In the genomic region with DNA sequence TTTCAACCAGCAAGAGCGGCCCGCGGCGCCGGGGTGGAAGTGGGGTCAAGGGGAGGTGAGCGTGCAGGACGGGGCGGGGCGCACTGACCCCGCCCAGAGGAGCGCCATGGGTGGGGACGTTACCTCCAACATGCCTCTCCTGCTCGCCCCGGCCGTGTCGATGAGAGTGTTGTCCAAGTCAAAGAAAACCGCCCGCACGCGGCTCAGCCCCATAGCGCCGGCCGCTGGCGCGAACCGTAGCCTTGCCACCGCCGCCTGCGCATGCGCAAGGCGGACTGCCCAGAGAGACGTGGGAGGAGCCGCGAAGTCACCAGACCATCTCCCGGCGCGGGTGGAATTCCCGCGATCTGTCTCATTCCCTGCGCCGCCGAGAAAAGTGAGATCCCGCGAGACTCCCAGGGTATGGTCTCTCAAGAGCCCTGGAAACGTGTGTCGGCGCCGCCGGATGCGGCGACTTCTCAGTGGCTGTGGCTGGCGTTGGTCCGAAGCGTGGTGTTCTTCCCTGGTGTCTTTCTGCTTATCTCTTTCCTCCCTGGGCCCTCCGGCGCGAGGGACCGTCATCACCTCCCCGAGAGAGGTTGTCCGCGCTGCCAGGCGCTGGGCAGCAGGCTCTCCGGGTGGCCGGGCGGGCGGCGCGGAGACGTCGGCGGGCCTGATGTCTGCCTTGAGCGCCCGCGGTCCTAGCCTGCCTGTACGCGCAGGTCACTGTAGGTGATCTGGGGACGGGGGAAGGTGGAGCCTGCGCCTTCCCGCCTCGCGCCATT, we compare ENCODE assay signal across 9 cellular contexts. TPM values are rescaled to one million over a fixed set of nuclear protein-coding genes. Genes with fewer than 3 reads are reported as not detected.
DNase-seq lines count a peak whose midpoint lies in the region; ATAC-seq, FAIRE-seq and TF ChIP-seq lines count a peak whose summit lies in the region.
"Had no signal": no experiment of that assay in that cellular context is flagged by ENCODE, and none has a peak within 500 bp of the region (broad histone marks: within the 10 kb centered on the region; RNA-seq: fewer than 3 reads in every experiment).

A gene with protein sequence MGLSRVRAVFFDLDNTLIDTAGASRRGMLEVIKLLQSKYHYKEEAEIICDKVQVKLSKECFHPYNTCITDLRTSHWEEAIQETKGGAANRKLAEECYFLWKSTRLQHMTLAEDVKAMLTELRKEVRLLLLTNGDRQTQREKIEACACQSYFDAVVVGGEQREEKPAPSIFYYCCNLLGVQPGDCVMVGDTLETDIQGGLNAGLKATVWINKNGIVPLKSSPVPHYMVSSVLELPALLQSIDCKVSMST (minus strand): TSS at position 279 of the 764 bp plus-strand sequence. CDS start 66 bp downstream, at position 213.

- ATAC-seq in GM19043 (IDR thresholded peaks at IDR 0.05; ENCODE audit: low read depth, unreplicated experiment) (peak; percentile 77), HG03354 (IDR thresholded peaks at IDR 0.05; ENCODE audit: poor library complexity, severe bottlenecking, unreplicated experiment) (peak; percentile 83)
- peak; percentile 83 to 86 for ATAC-seq in activated CD4-positive, CD25-positive, alpha-beta regulatory T cell treated with anti-CD3 and anti-CD28 coated beads, Interleukin-2, amount 50 U/mL, for 24 hours

- no peak for TF ChIP-seq CTCF in kidney (IDR thresholded peaks at IDR 0.05; ENCODE audit: borderline replicate concordance, extremely low read depth, insufficient read depth)

- no peaks in the 10 kb centered on the region for H3K9me3 ChIP-seq in kidney (ENCODE audit: control insufficient read depth in 1 of 2, low read length in 2 of 2)

- peaks cover 4 to 10% of the 10 kb centered on the region in 2 donors for H3K4me1 ChIP-seq in kidney (ENCODE audit: control insufficient read depth in 1 of 2, insufficient read depth in 1 of 2, low read depth in 1 of 2, low read length in 2 of 2)

- FAIRE-seq in kidney (lab: Jason Lieb, UNC) = no peak
- FAIRE-seq: endometrium had no signal

- no peaks in the 10 kb centered on the region for H3K36me3 ChIP-seq in kidney (ENCODE audit: control insufficient read depth in 1 of 2, insufficient read depth in 2 of 2, low read length in 2 of 2)

- H3K9ac ChIP-seq in kidney (ENCODE audit: low read length in 2 of 2) = peak within 1 kb of the TSS; percentile 63 to 94

- H3K27ac ChIP-seq in kidney (ENCODE audit: low read depth in 2 of 2, low read length in 2 of 2) = peak within 1 kb of the TSS; percentile 95

- H3K4me3 ChIP-seq in kidney (ENCODE audit: low read length in 2 of 2) = peak within 1 kb of the TSS; percentile 77 to 91

- DNase-seq in Ammon's horn (ENCODE audit: low spot score) (peak; percentile 94), NCI-H446 (lab: John Stamatoyannopoulos, UW) (peak; percentile 97 to 99), cerebellar cortex (ENCODE audit: low spot score) (peak; percentile 98), kidney (peak; percentile 98)
- peak; percentile 67 to 74 for DNase-seq in stimulated activated CD4-positive, alpha-beta T cell treated with anti-CD3 and anti-CD28 coated beads, Interleukin-15, amount 100 ng/mL, for 1 hour (ENCODE audit: low read depth in 1 of 2, low spot score in 1 of 2)

- intact Hi-C loops in kidney (cut with DNase I) = no loop called here

RNA-seq across cellular contexts. Expression of the gene that starts here (rescaled TPM):
- total RNA-seq in kidney = 5.1 TPM
- polyA plus RNA-seq in kidney (ENCODE audit: insufficient read depth, low read depth, low replicate concordance) = 3.4 TPM

Comparison
In these comparisons a context has a peak if more than half of its experiments do, and no peak if none do; other contexts are left out.
1. Peak in every context shown above with its lines: DNase-seq, ATAC-seq, H3K4me3 ChIP-seq and H3K27ac ChIP-seq.